2 cellular contexts compared by ENCODE assay signal in the genomic region with DNA sequence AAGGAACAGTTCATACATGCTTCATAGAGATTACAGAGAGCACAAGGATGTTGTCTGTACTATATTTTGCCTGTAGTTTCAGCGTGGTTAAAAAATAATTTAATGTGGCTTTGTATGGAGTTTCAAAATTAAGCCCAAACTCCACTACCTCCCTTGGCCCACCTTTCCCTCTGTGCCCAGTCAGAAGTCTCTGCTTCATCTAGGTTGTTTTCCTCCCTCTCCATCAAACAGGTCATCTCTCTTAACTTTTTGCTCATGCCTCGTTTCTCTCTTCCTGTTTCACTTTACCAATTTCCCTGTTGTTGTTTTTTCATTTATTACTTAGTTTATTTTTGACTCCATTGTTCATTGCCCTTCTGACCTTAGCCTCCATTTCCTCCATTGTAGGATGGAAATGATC.
TF ChIP-seq lines count a peak whose summit lies in the region.

No MANE protein-coding gene starts in this region.

TF ChIP-seq in SK-N-SH, 30 proteins besides CTCF, POLR2A, EP300 and RAD21 (continued from another document):
- TF ChIP-seq RXRA (IDR thresholded peaks at IDR 0.05; ENCODE audit: borderline replicate concordance, low read depth) = no peak
- no peak for TF ChIP-seq USF2 (IDR thresholded peaks at IDR 0.05; ENCODE audit: borderline replicate concordance, low read depth, low read length)
- no peak for TF ChIP-seq FOXJ3 (CRISPR knock-in tag; IDR thresholded peaks at IDR 0.05)
- no peak for TF ChIP-seq MXI1 (IDR thresholded peaks at IDR 0.05; ENCODE audit: low read depth, low read length)
- TF ChIP-seq, protein P1, sequence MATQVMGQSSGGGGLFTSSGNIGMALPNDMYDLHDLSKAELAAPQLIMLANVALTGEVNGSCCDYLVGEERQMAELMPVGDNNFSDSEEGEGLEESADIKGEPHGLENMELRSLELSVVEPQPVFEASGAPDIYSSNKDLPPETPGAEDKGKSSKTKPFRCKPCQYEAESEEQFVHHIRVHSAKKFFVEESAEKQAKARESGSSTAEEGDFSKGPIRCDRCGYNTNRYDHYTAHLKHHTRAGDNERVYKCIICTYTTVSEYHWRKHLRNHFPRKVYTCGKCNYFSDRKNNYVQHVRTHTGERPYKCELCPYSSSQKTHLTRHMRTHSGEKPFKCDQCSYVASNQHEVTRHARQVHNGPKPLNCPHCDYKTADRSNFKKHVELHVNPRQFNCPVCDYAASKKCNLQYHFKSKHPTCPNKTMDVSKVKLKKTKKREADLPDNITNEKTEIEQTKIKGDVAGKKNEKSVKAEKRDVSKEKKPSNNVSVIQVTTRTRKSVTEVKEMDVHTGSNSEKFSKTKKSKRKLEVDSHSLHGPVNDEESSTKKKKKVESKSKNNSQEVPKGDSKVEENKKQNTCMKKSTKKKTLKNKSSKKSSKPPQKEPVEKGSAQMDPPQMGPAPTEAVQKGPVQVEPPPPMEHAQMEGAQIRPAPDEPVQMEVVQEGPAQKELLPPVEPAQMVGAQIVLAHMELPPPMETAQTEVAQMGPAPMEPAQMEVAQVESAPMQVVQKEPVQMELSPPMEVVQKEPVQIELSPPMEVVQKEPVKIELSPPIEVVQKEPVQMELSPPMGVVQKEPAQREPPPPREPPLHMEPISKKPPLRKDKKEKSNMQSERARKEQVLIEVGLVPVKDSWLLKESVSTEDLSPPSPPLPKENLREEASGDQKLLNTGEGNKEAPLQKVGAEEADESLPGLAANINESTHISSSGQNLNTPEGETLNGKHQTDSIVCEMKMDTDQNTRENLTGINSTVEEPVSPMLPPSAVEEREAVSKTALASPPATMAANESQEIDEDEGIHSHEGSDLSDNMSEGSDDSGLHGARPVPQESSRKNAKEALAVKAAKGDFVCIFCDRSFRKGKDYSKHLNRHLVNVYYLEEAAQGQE (IDR thresholded peaks at IDR 0.05; ENCODE audit: low read depth, low read length) = no peak
- TF ChIP-seq RCOR1 (IDR thresholded peaks at IDR 0.05; ENCODE audit: low read length) = no peak
- TF ChIP-seq, protein P2, sequence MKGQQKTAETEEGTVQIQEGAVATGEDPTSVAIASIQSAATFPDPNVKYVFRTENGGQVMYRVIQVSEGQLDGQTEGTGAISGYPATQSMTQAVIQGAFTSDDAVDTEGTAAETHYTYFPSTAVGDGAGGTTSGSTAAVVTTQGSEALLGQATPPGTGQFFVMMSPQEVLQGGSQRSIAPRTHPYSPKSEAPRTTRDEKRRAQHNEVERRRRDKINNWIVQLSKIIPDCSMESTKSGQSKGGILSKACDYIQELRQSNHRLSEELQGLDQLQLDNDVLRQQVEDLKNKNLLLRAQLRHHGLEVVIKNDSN (IDR thresholded peaks at IDR 0.05; ENCODE audit: borderline replicate concordance, low read depth) = no peak
- TF ChIP-seq FOXM1 (IDR thresholded peaks at IDR 0.05; ENCODE audit: low read depth) = no peak
- TF ChIP-seq MEF2A (IDR thresholded peaks at IDR 0.05; ENCODE audit: borderline replicate concordance, low read depth) = no peak
- TF ChIP-seq, protein P3, sequence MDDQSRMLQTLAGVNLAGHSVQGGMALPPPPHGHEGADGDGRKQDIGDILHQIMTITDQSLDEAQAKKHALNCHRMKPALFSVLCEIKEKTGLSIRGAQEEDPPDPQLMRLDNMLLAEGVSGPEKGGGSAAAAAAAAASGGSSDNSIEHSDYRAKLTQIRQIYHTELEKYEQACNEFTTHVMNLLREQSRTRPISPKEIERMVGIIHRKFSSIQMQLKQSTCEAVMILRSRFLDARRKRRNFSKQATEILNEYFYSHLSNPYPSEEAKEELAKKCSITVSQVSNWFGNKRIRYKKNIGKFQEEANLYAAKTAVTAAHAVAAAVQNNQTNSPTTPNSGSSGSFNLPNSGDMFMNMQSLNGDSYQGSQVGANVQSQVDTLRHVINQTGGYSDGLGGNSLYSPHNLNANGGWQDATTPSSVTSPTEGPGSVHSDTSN (IDR thresholded peaks at IDR 0.05) = no peak
- TF ChIP-seq IRF3 (IDR thresholded peaks at IDR 0.05; ENCODE audit: low read depth, low read length) = no peak
- no peak for TF ChIP-seq SIN3A (IDR thresholded peaks at IDR 0.05; ENCODE audit: borderline replicate concordance, low read depth, low read length)
- no peak for TF ChIP-seq GATA2 (CRISPR knock-in tag; IDR thresholded peaks at IDR 0.05)
- no peak for TF ChIP-seq TCF12 (IDR thresholded peaks at IDR 0.05)

TF ChIP-seq in SK-N-SH treated with all-trans-retinoic acid at 6 μM for 48 hours, 23 proteins besides CTCF, POLR2A, EP300 and RAD21 (continued from another document):
- TF ChIP-seq PATZ1 (CRISPR knock-in tag; IDR thresholded peaks at IDR 0.05; ENCODE audit: borderline replicate concordance) = no peak
